1 cellular context compared by ENCODE assay signal in the genomic region with DNA sequence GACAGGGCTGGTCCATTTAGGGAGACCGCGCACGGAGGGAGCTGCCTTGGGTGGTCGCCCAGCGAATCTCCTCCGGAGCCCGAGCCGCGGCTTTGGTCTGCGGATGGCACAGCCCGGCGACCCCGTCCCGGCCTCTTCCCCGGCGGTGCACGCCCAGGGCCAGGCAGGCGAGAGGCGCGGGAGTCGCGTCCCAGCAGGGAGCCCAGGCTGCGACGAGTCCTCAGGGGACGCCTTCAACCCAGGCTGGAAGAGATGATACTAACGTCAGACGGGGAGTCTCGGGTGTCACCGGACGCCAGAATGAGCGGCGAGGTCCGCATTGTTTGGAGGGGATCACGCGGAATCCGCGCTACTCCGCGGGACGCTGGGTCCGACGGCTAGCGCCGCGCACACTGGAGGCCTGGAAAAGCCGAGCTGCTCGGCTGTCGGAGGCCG.
TF ChIP-seq lines count a peak whose summit lies in the region.

No MANE protein-coding gene starts in this region.

TF ChIP-seq in HepG2, 621 proteins besides CTCF, POLR2A, EP300 and RAD21 (continued from another document):
- TF ChIP-seq, protein P1, sequence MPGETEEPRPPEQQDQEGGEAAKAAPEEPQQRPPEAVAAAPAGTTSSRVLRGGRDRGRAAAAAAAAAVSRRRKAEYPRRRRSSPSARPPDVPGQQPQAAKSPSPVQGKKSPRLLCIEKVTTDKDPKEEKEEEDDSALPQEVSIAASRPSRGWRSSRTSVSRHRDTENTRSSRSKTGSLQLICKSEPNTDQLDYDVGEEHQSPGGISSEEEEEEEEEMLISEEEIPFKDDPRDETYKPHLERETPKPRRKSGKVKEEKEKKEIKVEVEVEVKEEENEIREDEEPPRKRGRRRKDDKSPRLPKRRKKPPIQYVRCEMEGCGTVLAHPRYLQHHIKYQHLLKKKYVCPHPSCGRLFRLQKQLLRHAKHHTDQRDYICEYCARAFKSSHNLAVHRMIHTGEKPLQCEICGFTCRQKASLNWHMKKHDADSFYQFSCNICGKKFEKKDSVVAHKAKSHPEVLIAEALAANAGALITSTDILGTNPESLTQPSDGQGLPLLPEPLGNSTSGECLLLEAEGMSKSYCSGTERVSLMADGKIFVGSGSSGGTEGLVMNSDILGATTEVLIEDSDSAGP (CRISPR knock-in tag; IDR thresholded peaks at IDR 0.05; ENCODE audit: borderline replicate concordance): peak; percentile 30; the same call in 1 of the 2 replicates
TF ChIP-seq in HepG2: peak in this region for 1.
